21 cellular contexts compared by ENCODE assay signal in the genomic region with DNA sequence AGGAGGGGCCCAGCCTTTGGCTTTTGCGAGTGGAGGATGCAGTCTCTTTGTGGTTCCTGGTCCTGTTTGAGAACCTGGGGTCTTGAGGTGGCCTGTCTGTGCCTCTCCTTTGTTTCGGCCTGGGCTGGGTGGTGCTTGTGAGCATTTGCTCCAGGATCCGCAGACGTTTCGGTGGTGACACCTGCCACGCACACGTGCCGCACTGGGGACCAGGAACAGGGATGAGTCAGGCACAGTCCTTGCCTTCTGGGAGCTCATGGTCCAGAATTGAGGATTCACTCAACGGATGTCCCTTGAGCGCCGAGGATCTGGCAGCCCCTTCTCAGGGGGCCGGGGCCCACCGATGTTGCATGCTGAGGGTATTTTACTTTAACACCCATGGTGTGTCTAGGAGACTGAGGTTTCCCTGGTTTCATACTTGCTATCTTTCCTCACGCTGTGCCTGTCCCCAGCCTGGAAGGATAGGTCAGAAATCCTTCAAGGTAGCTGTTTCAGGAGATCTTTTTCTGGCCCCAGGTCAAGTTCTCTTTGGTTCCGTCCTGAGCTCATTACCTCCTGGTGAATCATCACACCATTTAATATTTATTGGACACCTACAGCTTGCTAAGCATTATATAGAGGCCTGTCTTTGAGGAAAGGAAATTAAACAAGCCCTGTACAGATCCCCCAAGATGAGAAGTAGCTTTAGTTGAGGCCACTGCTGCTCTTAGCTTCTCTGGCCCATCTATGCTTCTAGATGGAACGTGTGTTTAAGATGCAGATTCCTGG. TPM values are rescaled to one million over a fixed set of nuclear protein-coding genes. Genes with fewer than 3 reads are reported as not detected.
A peak's percentile ranks its signal among the peaks of the same experiment; 100 is the strongest.
DNase-seq lines count a peak whose midpoint lies in the region; ATAC-seq and TF ChIP-seq lines count a peak whose summit lies in the region.
"Had no signal": no experiment of that assay in that cellular context is flagged by ENCODE, and none has a peak within 500 bp of the region (broad histone marks: within the 10 kb centered on the region; RNA-seq: fewer than 3 reads in every experiment).

No MANE protein-coding gene starts in this region.

- peak; percentile 66 for DNase-seq in A172 (ENCODE audit: low spot score)
- no peak for DNase-seq in IMR-90
- peak; percentile 19 for DNase-seq in kidney tubule cell (ENCODE audit: low spot score)
- no peak for DNase-seq in activated naive CD4-positive, alpha-beta T cell treated with anti-CD3 and anti-CD28 coated beads for 36 hours
- DNase-seq in OCI-M2 (lab: John Stamatoyannopoulos, UW; ENCODE audit: unreplicated experiment): no peak
- no peak for DNase-seq in activated T-cell treated with anti-CD3 and anti-CD28 coated beads for 4 hours
- DNase-seq: 8988T, KBM-7, MG63, NCI-H2029, NCI-H446 treated with DMSO at 0.1 percent for 48 hours, NCI-H526 treated with DMSO at 0.1 percent for 48 hours, Peyer's patch, SIG-M5 had no signal

- no TSS peak for BruUV-seq in IMR-90 (replicated peaks; lab: Mats Ljungman, UMichigan)

- no peak overlapping the region for H3K56ac ChIP-seq in IMR-90 (ENCODE audit: extremely low read depth, insufficient read depth, low read length)

- ATAC-seq in IMR-90 (ENCODE audit: low read depth) (no peak), HG03139 (IDR thresholded peaks at IDR 0.05; ENCODE audit: unreplicated experiment) (no peak)
- no peak for ATAC-seq in activated T-helper 17 cell treated with anti-CD3 and anti-CD28 coated beads, Interleukin-2, amount 50 U/mL, for 72 hours (replicated peaks)
- ATAC-seq: GM23338 had no signal

- no peak overlapping the region for H3K4me3 Mint-ChIP-seq in activated T-helper 17 cell treated with anti-CD3 and anti-CD28 coated beads, Interleukin-2, amount 50 U/mL, for 72 hours
- no peak overlapping the region for H3K4me3 Mint-ChIP-seq in activated naive CD4-positive, alpha-beta T cell treated with anti-CD3 and anti-CD28 coated beads for 36 hours
- H3K4me3 Mint-ChIP-seq: GM23338 had no signal

- H3K23ac ChIP-seq in IMR-90 (ENCODE audit: low read depth, low read length): no peak overlapping the region

- no peak overlapping the region for H3K27ac ChIP-seq in IMR-90 (ENCODE audit: insufficient read depth, low read length)
- H3K27ac ChIP-seq: Peyer's patch, SK-N-MC had no signal

- peaks cover 7 to 47% of the 10 kb centered on the region in 2 experiments for H3K79me1 ChIP-seq in IMR-90 (ENCODE audit: low read depth in 1 of 2, low read length in 2 of 2)

- in situ Hi-C loops in IMR-90 (cut with MboI; ENCODE audit: low sequenced_read_pairs): no loop called here

- H3K4ac ChIP-seq in IMR-90 (ENCODE audit: low read depth, low read length): no peak overlapping the region

- H3K27me3 ChIP-seq in IMR-90 (ENCODE audit: control insufficient read depth, insufficient read depth, low read length): no peaks in the 10 kb centered on the region
- H3K27me3 ChIP-seq: MG63, Peyer's patch had no signal

- TF ChIP-seq POLR2A in IMR-90 (IDR thresholded peaks at IDR 0.05; ENCODE audit: low read depth, low read length): no peak

- H3K4me2 ChIP-seq in IMR-90 (ENCODE audit: low read depth, low read length): no peak overlapping the region
- H3K4me2 ChIP-seq: GM23338 had no signal

- peaks cover 35% of the 10 kb centered on the region for H3K36me3 Mint-ChIP-seq in activated T-helper 17 cell treated with anti-CD3 and anti-CD28 coated beads, Interleukin-2, amount 50 U/mL, for 72 hours (ENCODE audit: low read depth)
- no peaks in the 10 kb centered on the region for H3K36me3 Mint-ChIP-seq in activated naive CD4-positive, alpha-beta T cell treated with anti-CD3 and anti-CD28 coated beads for 36 hours (ENCODE audit: low read depth)

- H2AK9ac ChIP-seq in IMR-90 (replicated peaks; ENCODE audit: low read depth, low read length, poor library complexity): peak overlapping the region; percentile 44

- H3K27ac Mint-ChIP-seq in activated T-helper 17 cell treated with anti-CD3 and anti-CD28 coated beads, Interleukin-2, amount 50 U/mL, for 72 hours: peak overlapping the region; percentile 31
- H3K27ac Mint-ChIP-seq in activated naive CD4-positive, alpha-beta T cell treated with anti-CD3 and anti-CD28 coated beads for 36 hours: no peak overlapping the region
- H3K27ac Mint-ChIP-seq: GM23338 had no signal

- H2BK20ac ChIP-seq in IMR-90 (ENCODE audit: low read depth, low read length): no peak overlapping the region

- H3K4me1 Mint-ChIP-seq in activated T-helper 17 cell treated with anti-CD3 and anti-CD28 coated beads, Interleukin-2, amount 50 U/mL, for 72 hours: no peaks in the 10 kb centered on the region
- H3K4me1 Mint-ChIP-seq in activated naive CD4-positive, alpha-beta T cell treated with anti-CD3 and anti-CD28 coated beads for 36 hours (ENCODE audit: low read depth): peaks cover 17% of the 10 kb centered on the region

- H2BK15ac ChIP-seq in IMR-90 (ENCODE audit: low read depth, low read length): no peak overlapping the region

- peaks cover 31% of the 10 kb centered on the region for H3K36me3 ChIP-seq in IMR-90 (ENCODE audit: control insufficient read depth, insufficient read depth, low read length)
- H3K36me3 ChIP-seq: MG63 had no signal

- H2BK120ac ChIP-seq in IMR-90 (ENCODE audit: low read depth, low read length): no peak overlapping the region

- no peak overlapping the region for H2AK5ac ChIP-seq in IMR-90 (ENCODE audit: low read depth, low read length)

- POLR2A ChIA-PET in IMR-90 (lab: Charles Lee; ENCODE audit: unreplicated experiment): no interaction called here

- WGBS in IMR-90 (ENCODE audit: extremely low coverage in 2 of 2, insufficient read length in 1 of 2), 2 experiments: 92% methylated on average over 6 of the region's 16 CpGs; no CpG with 5 or more reads in 1 of the 2 experiments

- intact Hi-C loops in IMR-90 (cut with micrococcal nuclease): no loop called here
- intact Hi-C loops in activated naive CD4-positive, alpha-beta T cell treated with anti-CD3 and anti-CD28 coated beads for 36 hours (cut with micrococcal nuclease): no loop called here

- TF ChIP-seq RAD21 in IMR-90 (IDR thresholded peaks at IDR 0.05; ENCODE audit: low read length): no peak

- no peak overlapping the region for H2AFZ ChIP-seq in IMR-90 (replicated peaks; ENCODE audit: low read length, poor library complexity)
- H2AFZ ChIP-seq: GM23338 had no signal

- TF ChIP-seq CTCF in IMR-90 (conservative IDR thresholded peaks at IDR 0.05; ENCODE audit: low read depth, low read length): no peak

- no peak overlapping the region for H4K5ac ChIP-seq in IMR-90 (ENCODE audit: low read depth, low read length)

- H4K20me1 ChIP-seq in IMR-90 (ENCODE audit: insufficient read depth, low read length): peaks cover 18% of the 10 kb centered on the region

- CTCF ChIA-PET in IMR-90 (lab: Yijun Ruan, JAX): no interaction called here
- CTCF ChIA-PET in activated naive CD4-positive, alpha-beta T cell treated with anti-CD3 and anti-CD28 coated beads for 36 hours (lab: Charles Lee): no interaction called here

- H3K14ac ChIP-seq in IMR-90 (replicated peaks; ENCODE audit: low read depth, low read length): no peak overlapping the region

- H3K9me3 ChIP-seq in IMR-90 (ENCODE audit: control insufficient read depth, insufficient read depth, low read length): no peaks in the 10 kb centered on the region
- H3K9me3 ChIP-seq: HAP-1, MG63, Peyer's patch had no signal

- H3K9me3 Mint-ChIP-seq in activated T-helper 17 cell treated with anti-CD3 and anti-CD28 coated beads, Interleukin-2, amount 50 U/mL, for 72 hours: no peaks in the 10 kb centered on the region
- no peaks in the 10 kb centered on the region for H3K9me3 Mint-ChIP-seq in activated naive CD4-positive, alpha-beta T cell treated with anti-CD3 and anti-CD28 coated beads for 36 hours
- H3K9me3 Mint-ChIP-seq: GM23338 had no signal

- H3K4me3 ChIP-seq in IMR-90 (ENCODE audit: insufficient read depth, low read depth, low read length): no peak overlapping the region
- H3K4me3 ChIP-seq: GM23338, HAP-1, MG63, Peyer's patch, SK-N-MC had no signal

- no peak overlapping the region for H2BK5ac ChIP-seq in IMR-90 (ENCODE audit: low read depth, low read length, poor library complexity, severe bottlenecking)

- no peak overlapping the region for H4K91ac ChIP-seq in IMR-90 (ENCODE audit: insufficient read depth, low read depth, low read length)

- no peaks in the 10 kb centered on the region for H3K9me1 ChIP-seq in IMR-90 (ENCODE audit: insufficient read depth, low read length)

- peaks cover 4% of the 10 kb centered on the region for H3K4me1 ChIP-seq in IMR-90 (ENCODE audit: control insufficient read depth, insufficient read depth, low read length)
- H3K4me1 ChIP-seq: HAP-1 had no signal

- dilution Hi-C loops in IMR-90 (cut with HindIII; ENCODE audit: low sequenced_read_pairs, unreplicated experiment): no loop called here

- no peaks in the 10 kb centered on the region for H3K27me3 Mint-ChIP-seq in activated T-helper 17 cell treated with anti-CD3 and anti-CD28 coated beads, Interleukin-2, amount 50 U/mL, for 72 hours
- no peaks in the 10 kb centered on the region for H3K27me3 Mint-ChIP-seq in activated naive CD4-positive, alpha-beta T cell treated with anti-CD3 and anti-CD28 coated beads for 36 hours (ENCODE audit: low read depth)

- H3K9ac ChIP-seq in IMR-90 (ENCODE audit: low read depth, low read length): no peak overlapping the region

- no peak overlapping the region for H4K8ac ChIP-seq in IMR-90 (ENCODE audit: low read depth in 2 of 2, low read length in 2 of 2)

- no peak overlapping the region for H3K18ac ChIP-seq in IMR-90 (ENCODE audit: low read depth, low read length)

RNA-seq across cellular contexts. Expression of a gene that starts 5.1 kb away (rescaled TPM):
- 53.9 and 88.2 TPM in 2 replicates for total RNA-seq in A172 (2014; rRNA removed; shearing (Covaris generic))
- 35.8 and 45.5 TPM in 2 replicates for total RNA-seq in IMR-90 (2012; rRNA removed)
- polyA plus RNA-seq in IMR-90 (2012; rRNA removed): 48.5 and 53.0 TPM in 2 replicates
- polyA plus RNA-seq in IMR-90 (2012; cell fraction: cytosol; rRNA removed): 52.7 and 54.3 TPM in 2 replicates
- polyA plus RNA-seq in IMR-90 (2012; cell fraction: nucleus; rRNA removed; ENCODE audit: low replicate concordance): 90.4 and 123 TPM in 2 replicates
- 10 to 100 TPM; 30.7 to 39.3 TPM for total RNA-seq in activated T-helper 17 cell treated with anti-CD3 and anti-CD28 coated beads, Interleukin-2, amount 50 U/mL, for 72 hours
- total RNA-seq in activated naive CD4-positive, alpha-beta T cell treated with anti-CD3 and anti-CD28 coated beads for 36 hours: 10 to 100 TPM; 43.0 to 43.5 TPM

RNA-seq across cellular contexts. Expression of a gene that starts 19.6 kb away (rescaled TPM):
- 87.4 and 97.0 TPM in 2 replicates for total RNA-seq in A172 (2014; rRNA removed; shearing (Covaris generic))
- 74.2 and 84.2 TPM in 2 replicates for total RNA-seq in IMR-90 (2012; rRNA removed)
- polyA plus RNA-seq in IMR-90 (2012; rRNA removed): 86.5 and 98.3 TPM in 2 replicates
- polyA plus RNA-seq in IMR-90 (2012; cell fraction: cytosol; rRNA removed): 112 and 127 TPM in 2 replicates
- polyA plus RNA-seq in IMR-90 (2012; cell fraction: nucleus; rRNA removed; ENCODE audit: low replicate concordance): 144 and 228 TPM in 2 replicates
- 10 to 100 TPM; 37.4 to 40.1 TPM for total RNA-seq in activated T-helper 17 cell treated with anti-CD3 and anti-CD28 coated beads, Interleukin-2, amount 50 U/mL, for 72 hours
- 10 to 100 TPM; 28.7 to 36.2 TPM for total RNA-seq in activated naive CD4-positive, alpha-beta T cell treated with anti-CD3 and anti-CD28 coated beads for 36 hours

RNA-seq across cellular contexts. Expression of a gene that starts 41.1 kb away (rescaled TPM):
- 0.17 TPM in 2 replicates for total RNA-seq in A172 (2014; rRNA removed; shearing (Covaris generic))
- under 0.01 TPM in 2 replicates for total RNA-seq in IMR-90 (2012; rRNA removed)
- 0.07 and 0.09 TPM in 2 replicates for polyA plus RNA-seq in IMR-90 (2012; rRNA removed)
- polyA plus RNA-seq in IMR-90 (2012; cell fraction: cytosol; rRNA removed): 0.09 and 0.10 TPM in 2 replicates
- 0.09 and 0.20 TPM in 2 replicates for polyA plus RNA-seq in IMR-90 (2012; cell fraction: nucleus; rRNA removed; ENCODE audit: low replicate concordance)
- total RNA-seq in activated T-helper 17 cell treated with anti-CD3 and anti-CD28 coated beads, Interleukin-2, amount 50 U/mL, for 72 hours: under 1 TPM in 1 of 2 donors, not detected in 1; 0.05 TPM
- total RNA-seq in activated naive CD4-positive, alpha-beta T cell treated with anti-CD3 and anti-CD28 coated beads for 36 hours: not detected

RNA-seq across cellular contexts. Expression of a gene that starts 57.8 kb away (rescaled TPM):
- not detected in 2 replicates for total RNA-seq in A172 (2014; rRNA removed; shearing (Covaris generic))
- total RNA-seq in IMR-90 (2012; rRNA removed): not detected in 2 replicates
- not detected in 2 replicates for polyA plus RNA-seq in IMR-90 (2012; rRNA removed)
- polyA plus RNA-seq in IMR-90 (2012; cell fraction: cytosol; rRNA removed): 0.03 and 0.05 TPM in 2 replicates
- 0.36 and 0.41 TPM in 2 replicates for polyA plus RNA-seq in IMR-90 (2012; cell fraction: nucleus; rRNA removed; ENCODE audit: low replicate concordance)
- under 1 TPM in 1 of 2 donors, not detected in 1; 0.17 TPM for total RNA-seq in activated T-helper 17 cell treated with anti-CD3 and anti-CD28 coated beads, Interleukin-2, amount 50 U/mL, for 72 hours
- under 1 TPM; 0.07 to 0.25 TPM for total RNA-seq in activated naive CD4-positive, alpha-beta T cell treated with anti-CD3 and anti-CD28 coated beads for 36 hours
- total RNA-seq: HT1080 had no signal
- polyA plus RNA-seq: BJ had no signal

Comparison
In these comparisons a context has a peak if more than half of its experiments do, and no peak if none do; other contexts are left out.
1. DNase-seq: peak in A172 (single experiment) and kidney tubule cell (single experiment); none in IMR-90 (single experiment), activated naive CD4-positive, alpha-beta T cell treated with anti-CD3 and anti-CD28 coated beads for 36 hours (single experiment), OCI-M2 (single experiment) and activated T-cell treated with anti-CD3 and anti-CD28 coated beads for 4 hours (single experiment).